Comparison of ENCODE assay signal across 1 cellular context in genomic region chrX:24498975-24499374, GRCh38.
TF ChIP-seq lines count a peak whose summit lies in the region.

No MANE protein-coding gene starts in this region.

TF ChIP-seq in HepG2, 621 proteins besides CTCF, POLR2A, EP300 and RAD21 (continued from another document):
- no peak for TF ChIP-seq NFAT5 (CRISPR knock-in tag; IDR thresholded peaks at IDR 0.05)
- no peak for TF ChIP-seq CREB3 (CRISPR knock-in tag; IDR thresholded peaks at IDR 0.05)
- no peak for TF ChIP-seq ATAD3A (CRISPR knock-in tag; IDR thresholded peaks at IDR 0.05)
- TF ChIP-seq CREB1 (IDR thresholded peaks at IDR 0.05) = no peak
- no peak for TF ChIP-seq CREB1 (CRISPR knock-in tag; IDR thresholded peaks at IDR 0.05)
- TF ChIP-seq ZNF781 (CRISPR knock-in tag; IDR thresholded peaks at IDR 0.05; ENCODE audit: borderline replicate concordance, not compliant biosample characterization) = no peak
- no peak for TF ChIP-seq AFF4 (CRISPR knock-in tag; IDR thresholded peaks at IDR 0.05)
- TF ChIP-seq PBX2 (CRISPR knock-in tag; IDR thresholded peaks at IDR 0.05) = no peak
- no peak for TF ChIP-seq ZNF790 (CRISPR knock-in tag; IDR thresholded peaks at IDR 0.05; ENCODE audit: borderline replicate concordance)
- no peak for TF ChIP-seq LCORL (IDR thresholded peaks at IDR 0.05)
- TF ChIP-seq LCORL (CRISPR knock-in tag; IDR thresholded peaks at IDR 0.05) = no peak
- TF ChIP-seq ZGPAT (CRISPR knock-in tag; IDR thresholded peaks at IDR 0.05) = no peak
- TF ChIP-seq XRCC5 (optimal IDR thresholded peaks at IDR 0.05; ENCODE audit: low read length) = no peak
- no peak for TF ChIP-seq CCAR2 (optimal IDR thresholded peaks at IDR 0.05; ENCODE audit: low read depth, low read length)
